ENCODE assay signal across 1 cellular context in genomic region chr12:118874698-118875548, GRCh38.
A peak's percentile ranks its signal among the peaks of the same experiment; 100 is the strongest.
TF ChIP-seq lines count a peak whose summit lies in the region.

No MANE protein-coding gene starts in this region.

TF ChIP-seq in K562, 482 proteins besides CTCF, POLR2A, EP300 and RAD21 (continued from another document):
- TF ChIP-seq PBX2 (CRISPR knock-in tag; IDR thresholded peaks at IDR 0.05; ENCODE audit: low read depth) (peak; percentile 30; the same call in 1 of the 2 replicates), PBX2 (tag; conservative IDR thresholded peaks at IDR 0.05; ENCODE audit: low read depth) (peak; percentile 71), NFE2 (IDR thresholded peaks at IDR 0.05; ENCODE audit: low read depth) (no peak), BRF2 (IDR thresholded peaks at IDR 0.05; ENCODE audit: borderline replicate concordance, insufficient read depth, insufficient read length) (no peak), PKNOX1 (IDR thresholded peaks at IDR 0.05) (peak; percentile 97), SAFB (IDR thresholded peaks at IDR 0.05; ENCODE audit: borderline replicate concordance, low read depth, low read length) (no peak), HCFC1 (IDR thresholded peaks at IDR 0.05; ENCODE audit: low read depth, low read length) (no peak), TFE3 (CRISPR knock-in tag; IDR thresholded peaks at IDR 0.05) (no peak), SRF (CRISPR knock-in tag; IDR thresholded peaks at IDR 0.05) (no peak)
